Comparison of ENCODE assay signal across 21 cellular contexts in genomic region chr1:41356752-41357151, GRCh38. TPM values are rescaled to one million over a fixed set of nuclear protein-coding genes. Genes with fewer than 3 reads are reported as not detected.
A peak's percentile ranks its signal among the peaks of the same experiment; 100 is the strongest.
DNase-seq lines count a peak whose midpoint lies in the region; ATAC-seq and TF ChIP-seq lines count a peak whose summit lies in the region.
"Had no signal": no experiment of that assay in that cellular context is flagged by ENCODE, and none has a peak within 500 bp of the region (broad histone marks: within the 10 kb centered on the region; RNA-seq: fewer than 3 reads in every experiment).

No MANE protein-coding gene starts in this region.

- no peak overlapping the region for H3K27ac ChIP-seq in HEK293 (ENCODE audit: extremely low read depth, low read depth, low read length)
- H3K27ac ChIP-seq: 22Rv1, SJSA1 had no signal

- H3K27ac Mint-ChIP-seq in activated CD8-positive, alpha-beta memory T cell treated with anti-CD3 and anti-CD28 coated beads, Interleukin-2, amount 10 ng/mL, durations not matched to agents 7 days and 5 days: no peak overlapping the region

- no peak overlapping the region for H3K4me3 ChIP-seq in HEK293 (ENCODE audit: low read depth, low read length)
- H3K4me3 ChIP-seq: SJSA1 had no signal

- no peak for TF ChIP-seq CTCF in HEK293 (tag by site-specific recombination; IDR thresholded peaks at IDR 0.05)

- no peaks in the 10 kb centered on the region for H3K9me3 ChIP-seq in HEK293 (ENCODE audit: control insufficient read depth, insufficient read depth, low read depth, low read length)

- H3K4me1 Mint-ChIP-seq in activated CD8-positive, alpha-beta memory T cell treated with anti-CD3 and anti-CD28 coated beads, Interleukin-2, amount 10 ng/mL, durations not matched to agents 7 days and 5 days: peaks cover 9% of the 10 kb centered on the region

- no peak overlapping the region for H3K4me3 Mint-ChIP-seq in activated CD8-positive, alpha-beta memory T cell treated with anti-CD3 and anti-CD28 coated beads, Interleukin-2, amount 10 ng/mL, durations not matched to agents 7 days and 5 days

- no peak for ATAC-seq in activated CD8-positive, alpha-beta memory T cell treated with anti-CD3 and anti-CD28 coated beads, Interleukin-2, amount 10 ng/mL, durations not matched to agents 7 days and 5 days
- ATAC-seq in left lobe of liver: no peak
- no peak for ATAC-seq in HG02885 (IDR thresholded peaks at IDR 0.05; ENCODE audit: poor library complexity, unreplicated experiment)

- peaks cover 17% of the 10 kb centered on the region for H3K27me3 Mint-ChIP-seq in activated CD8-positive, alpha-beta memory T cell treated with anti-CD3 and anti-CD28 coated beads, Interleukin-2, amount 10 ng/mL, durations not matched to agents 7 days and 5 days

- CTCF ChIA-PET in activated CD8-positive, alpha-beta memory T cell treated with anti-CD3 and anti-CD28 coated beads, Interleukin-2, amount 10 ng/mL, durations not matched to agents 7 days and 5 days (lab: Charles Lee): no interaction called here
- CTCF ChIA-PET in HEK293 (lab: Yijun Ruan, JAX): interaction anchor here (1.1 to 5.7 kb wide), 3 partner anchors 15 to 61 kb away, joined by 4 to 27 read pairs (median 7); no protein-coding TSS in a partner anchor

- DNase-seq in activated CD8-positive, alpha-beta memory T cell treated with anti-CD3 and anti-CD28 coated beads for 24 hours: peak; percentile 35
- DNase-seq in activated CD8-positive, alpha-beta memory T cell treated with anti-CD3 and anti-CD28 coated beads, Interleukin-2, amount 10 ng/mL, durations not matched to agents 7 days and 5 days: no peak
- peak; percentile 6 for DNase-seq in left lobe of liver (ENCODE audit: low spot score)
- peak; percentile 18 for DNase-seq in stimulated activated CD8-positive, alpha-beta memory T cell treated with anti-CD3 and anti-CD28 coated beads, Interleukin-4, amount 100 ng/mL, for 48 hours
- no peak for DNase-seq in effector CD4-positive, alpha-beta T cell
- DNase-seq in effector CD8-positive, alpha-beta T cell (lab: John Stamatoyannopoulos, UW): no peak
- DNase-seq: C1 segment of cervical spinal cord, COR-L47, DMS153, EL, GOT3, IMR-90, MV-4-11, NCI-H1436, NCI-H2029 treated with DMSO at 0.1 percent for 48 hours, NCI-H524 had no signal

- peaks cover 6% of the 10 kb centered on the region for H3K4me1 ChIP-seq in HEK293 (ENCODE audit: control insufficient read depth, insufficient read depth, low read length)

- H3K36me3 Mint-ChIP-seq in activated CD8-positive, alpha-beta memory T cell treated with anti-CD3 and anti-CD28 coated beads, Interleukin-2, amount 10 ng/mL, durations not matched to agents 7 days and 5 days: no peaks in the 10 kb centered on the region

- no peaks in the 10 kb centered on the region for H3K9me3 Mint-ChIP-seq in activated CD8-positive, alpha-beta memory T cell treated with anti-CD3 and anti-CD28 coated beads, Interleukin-2, amount 10 ng/mL, durations not matched to agents 7 days and 5 days (ENCODE audit: low read depth)

- no peaks in the 10 kb centered on the region for H3K36me3 ChIP-seq in HEK293 (ENCODE audit: control insufficient read depth in 2 of 2, insufficient read depth in 1 of 2, low read length in 2 of 2)

- POLR2A ChIA-PET in HEK293 (lab: Yijun Ruan, JAX): interaction anchor here (0.7 kb wide), 1 partner anchor 59 kb away, joined by 7 read pairs; no protein-coding TSS in a partner anchor

TF ChIP-seq in HEK293, 187 proteins besides CTCF, POLR2A, EP300 and RAD21:
- no peak for TF ChIP-seq ZNF18 (tag by site-specific recombination; IDR thresholded peaks at IDR 0.05)
- peak; percentile 82 for TF ChIP-seq ZNF121 (tag by site-specific recombination; IDR thresholded peaks at IDR 0.05)
- no peak for TF ChIP-seq ZIC2 (tag by site-specific recombination; IDR thresholded peaks at IDR 0.05)

RNA-seq across cellular contexts. Expression of gene FOXO6, which starts 4.5 kb away (rescaled TPM):
- total RNA-seq in activated CD8-positive, alpha-beta memory T cell treated with anti-CD3 and anti-CD28 coated beads, Interleukin-2, amount 10 ng/mL, durations not matched to agents 7 days and 5 days: not detected
- 0.38 TPM for total RNA-seq in left lobe of liver
- total RNA-seq: IMR-90, RPMI7951 had no signal

Comparison
In these comparisons a context has a peak if more than half of its experiments do, and no peak if none do; other contexts are left out.
1. DNase-seq: peak in activated CD8-positive, alpha-beta memory T cell treated with anti-CD3 and anti-CD28 coated beads for 24 hours (single experiment), left lobe of liver (single experiment) and stimulated activated CD8-positive, alpha-beta memory T cell treated with anti-CD3 and anti-CD28 coated beads, Interleukin-4, amount 100 ng/mL, for 48 hours (single experiment); none in activated CD8-positive, alpha-beta memory T cell treated with anti-CD3 and anti-CD28 coated beads, Interleukin-2, amount 10 ng/mL, durations not matched to agents 7 days and 5 days (single experiment), effector CD4-positive, alpha-beta T cell (single experiment) and effector CD8-positive, alpha-beta T cell (single experiment).